ENCODE assay signal across 14 cellular contexts in the genomic region with DNA sequence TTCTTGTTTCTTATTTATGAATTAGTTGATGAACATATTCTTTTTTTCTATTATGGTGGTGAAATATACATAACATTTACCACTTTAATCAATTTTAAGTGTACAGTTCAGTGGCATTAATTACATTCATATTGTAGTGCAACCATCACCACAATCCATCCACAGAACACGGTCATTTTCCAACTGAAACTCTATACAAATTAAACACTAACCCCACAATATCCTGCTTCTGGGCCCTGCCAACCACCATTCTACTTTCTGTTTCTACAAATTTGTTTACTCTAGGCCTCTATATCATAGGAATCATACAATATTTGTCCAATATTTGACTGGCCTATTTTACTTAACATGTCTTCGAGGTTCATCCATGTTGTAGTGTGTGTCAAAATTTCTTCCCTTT. TPM values are rescaled to one million over a fixed set of nuclear protein-coding genes. Genes with fewer than 3 reads are reported as not detected.
"Had no signal": no experiment of that assay in that cellular context is flagged by ENCODE, and none has a peak within 500 bp of the region (broad histone marks: within the 10 kb centered on the region; RNA-seq: fewer than 3 reads in every experiment).

No MANE protein-coding gene starts in this region.

- H3K27ac Mint-ChIP-seq: activated B cell treated with CpG ODN at 0.5 μM for 24 hours; activated CD4-positive, alpha-beta T cell treated with anti-CD3 and anti-CD28 coated beads, Interleukin-2, amount 10 ng/mL, durations not matched to agents 24 days and 14 days had no signal

- H3K27me3 ChIP-seq: ascending aorta, spleen, tibial nerve had no signal

- DNase-seq: activated B cell treated with CpG ODN at 0.5 μM for 24 hours; activated CD4-positive, alpha-beta T cell treated with anti-CD3 and anti-CD28 coated beads, Interleukin-2, amount 10 ng/mL, durations not matched to agents 24 days and 14 days; activated CD8-positive, alpha-beta memory T cell treated with anti-CD3 and anti-CD28 coated beads, Interleukin-2, amount 50 U/mL, for 48 hours; activated gamma-delta T cell; activated T-cell treated with anti-CD3 and anti-CD28 coated beads, Interleukin-2, amount 50 U/mL, for 48 hours; islet precursor cell; lower lobe of right lung; retina; spleen; T-helper 9 cell had no signal

- H3K4me3 ChIP-seq: ascending aorta, coronary artery, lower lobe of right lung, spleen, tibial nerve had no signal

- H3K27me3 Mint-ChIP-seq: activated CD4-positive, alpha-beta T cell treated with anti-CD3 and anti-CD28 coated beads, Interleukin-2, amount 10 ng/mL, durations not matched to agents 24 days and 14 days had no signal

- H3K4me3 Mint-ChIP-seq: activated B cell treated with CpG ODN at 0.5 μM for 24 hours; activated CD4-positive, alpha-beta T cell treated with anti-CD3 and anti-CD28 coated beads, Interleukin-2, amount 10 ng/mL, durations not matched to agents 24 days and 14 days had no signal

- H3K4me1 ChIP-seq: tibial nerve had no signal

- H3K4me1 Mint-ChIP-seq: activated B cell treated with CpG ODN at 0.5 μM for 24 hours had no signal

- H3K9me3 Mint-ChIP-seq: activated B cell treated with CpG ODN at 0.5 μM for 24 hours had no signal

- H3K27ac ChIP-seq: ascending aorta, coronary artery, lower lobe of right lung, spleen, tibial nerve had no signal

- H3K9me3 ChIP-seq: ascending aorta, lower lobe of right lung, spleen, tibial nerve had no signal

RNA-seq across cellular contexts. Expression of gene GCNT4, which starts 7.3 kb away (rescaled TPM):
- total RNA-seq: activated B cell treated with CpG ODN at 0.5 μM for 24 hours had no signal
- polyA plus RNA-seq: neural cell had no signal
